In genomic region chr19:18541258-18541991, GRCh38 we compare ENCODE assay signal across 12 cellular contexts. TPM values are rescaled to one million over a fixed set of nuclear protein-coding genes. Genes with fewer than 3 reads are reported as not detected.
DNase-seq lines count a peak whose midpoint lies in the region; ATAC-seq lines count a peak whose summit lies in the region.
"Had no signal": no experiment of that assay in that cellular context is flagged by ENCODE, and none has a peak within 500 bp of the region (broad histone marks: within the 10 kb centered on the region; RNA-seq: fewer than 3 reads in every experiment).

No MANE protein-coding gene starts in this region.

- peak overlapping the region; percentile 23 for H3K4me3 Mint-ChIP-seq in activated CD8-positive, alpha-beta memory T cell treated with anti-CD3 and anti-CD28 coated beads, Interleukin-2, amount 10 ng/mL, durations not matched to agents 7 days and 5 days
- H3K4me3 Mint-ChIP-seq in T-helper 17 cell: peak overlapping the region; percentile 92
- no peak overlapping the region for H3K4me3 Mint-ChIP-seq in stimulated activated naive CD8-positive, alpha-beta T cell treated with anti-CD3 and anti-CD28 coated beads, Interleukin-15, Interleukin-2, amounts not matched to agents 100 ng/mL and 50 ng/mL, for 24 hours

- H3K27ac Mint-ChIP-seq in activated CD8-positive, alpha-beta memory T cell treated with anti-CD3 and anti-CD28 coated beads, Interleukin-2, amount 10 ng/mL, durations not matched to agents 7 days and 5 days: peak overlapping the region; percentile 34
- H3K27ac Mint-ChIP-seq in T-helper 17 cell: peak overlapping the region; percentile 88
- H3K27ac Mint-ChIP-seq in stimulated activated naive CD8-positive, alpha-beta T cell treated with anti-CD3 and anti-CD28 coated beads, Interleukin-15, Interleukin-2, amounts not matched to agents 100 ng/mL and 50 ng/mL, for 24 hours: peak overlapping the region; percentile 50

- no peak for ATAC-seq in activated CD8-positive, alpha-beta memory T cell treated with anti-CD3 and anti-CD28 coated beads, Interleukin-2, amount 10 ng/mL, durations not matched to agents 7 days and 5 days
- ATAC-seq in T-helper 17 cell: no peak
- ATAC-seq: pancreas had no signal

- no peaks in the 10 kb centered on the region for H3K27me3 Mint-ChIP-seq in activated CD8-positive, alpha-beta memory T cell treated with anti-CD3 and anti-CD28 coated beads, Interleukin-2, amount 10 ng/mL, durations not matched to agents 7 days and 5 days
- H3K27me3 Mint-ChIP-seq in T-helper 17 cell: no peaks in the 10 kb centered on the region
- H3K27me3 Mint-ChIP-seq in stimulated activated naive CD8-positive, alpha-beta T cell treated with anti-CD3 and anti-CD28 coated beads, Interleukin-15, Interleukin-2, amounts not matched to agents 100 ng/mL and 50 ng/mL, for 24 hours: no peaks in the 10 kb centered on the region

- DNase-seq in activated CD8-positive, alpha-beta memory T cell treated with anti-CD3 and anti-CD28 coated beads, Interleukin-2, amount 10 ng/mL, durations not matched to agents 7 days and 5 days: no peak
- DNase-seq in activated CD8-positive, alpha-beta memory T cell treated with anti-CD3 and anti-CD28 coated beads, Interleukin-2, amount 50 U/mL, for 48 hours: no peak
- DNase-seq in T-helper 17 cell: no peak
- peak; percentile 17 for DNase-seq in fibroblast of gingiva (ENCODE audit: low read depth)
- DNase-seq in COLO829 (ENCODE audit: low spot score): no peak
- DNase-seq in NCI-H748 (lab: John Stamatoyannopoulos, UW; ENCODE audit: unreplicated experiment): no peak
- no peak for DNase-seq in NCI-H1105 treated with DMSO at 0.1 percent for 48 hours (lab: John Stamatoyannopoulos, UW)
- DNase-seq: hippocampal formation, NCI-H2029, pancreas, SW 1271 had no signal

- H3K4me1 Mint-ChIP-seq in activated CD8-positive, alpha-beta memory T cell treated with anti-CD3 and anti-CD28 coated beads, Interleukin-2, amount 10 ng/mL, durations not matched to agents 7 days and 5 days: peaks cover 27% of the 10 kb centered on the region
- H3K4me1 Mint-ChIP-seq in T-helper 17 cell: peaks cover 16% of the 10 kb centered on the region
- H3K4me1 Mint-ChIP-seq in stimulated activated naive CD8-positive, alpha-beta T cell treated with anti-CD3 and anti-CD28 coated beads, Interleukin-15, Interleukin-2, amounts not matched to agents 100 ng/mL and 50 ng/mL, for 24 hours (ENCODE audit: low read depth): peaks cover 34% of the 10 kb centered on the region

- no peaks in the 10 kb centered on the region for H3K9me3 ChIP-seq in T-helper 17 cell (ENCODE audit: control insufficient read depth, low read length, poor library complexity, severe bottlenecking)
- H3K9me3 ChIP-seq: pancreas had no signal

- no peaks in the 10 kb centered on the region for H3K9me3 Mint-ChIP-seq in activated CD8-positive, alpha-beta memory T cell treated with anti-CD3 and anti-CD28 coated beads, Interleukin-2, amount 10 ng/mL, durations not matched to agents 7 days and 5 days (ENCODE audit: low read depth)
- no peaks in the 10 kb centered on the region for H3K9me3 Mint-ChIP-seq in stimulated activated naive CD8-positive, alpha-beta T cell treated with anti-CD3 and anti-CD28 coated beads, Interleukin-15, Interleukin-2, amounts not matched to agents 100 ng/mL and 50 ng/mL, for 24 hours

- H3K36me3 Mint-ChIP-seq in activated CD8-positive, alpha-beta memory T cell treated with anti-CD3 and anti-CD28 coated beads, Interleukin-2, amount 10 ng/mL, durations not matched to agents 7 days and 5 days: peaks cover 15% of the 10 kb centered on the region
- H3K36me3 Mint-ChIP-seq in T-helper 17 cell (ENCODE audit: low read depth): peaks cover 3% of the 10 kb centered on the region
- peaks cover 18% of the 10 kb centered on the region for H3K36me3 Mint-ChIP-seq in stimulated activated naive CD8-positive, alpha-beta T cell treated with anti-CD3 and anti-CD28 coated beads, Interleukin-15, Interleukin-2, amounts not matched to agents 100 ng/mL and 50 ng/mL, for 24 hours (ENCODE audit: low read depth)

- CTCF ChIA-PET in activated CD8-positive, alpha-beta memory T cell treated with anti-CD3 and anti-CD28 coated beads, Interleukin-2, amount 10 ng/mL, durations not matched to agents 7 days and 5 days (lab: Charles Lee): interaction anchor here (1.0 to 2.0 kb wide), 4 partner anchors 21 to 64 kb away, joined by 3 to 8 read pairs (median 4); no protein-coding TSS in a partner anchor

RNA-seq across cellular contexts. Expression of gene FKBP8, which starts 1.9 kb away (rescaled TPM):
- 100 to 1,000 TPM; 220 to 286 TPM for total RNA-seq in activated CD8-positive, alpha-beta memory T cell treated with anti-CD3 and anti-CD28 coated beads, Interleukin-2, amount 10 ng/mL, durations not matched to agents 7 days and 5 days
- 100 to 1,000 TPM; 149 to 186 TPM for total RNA-seq in T-helper 17 cell

RNA-seq across cellular contexts. Expression of gene KXD1, which starts 16.2 kb away (rescaled TPM):
- 100 to 1,000 TPM; 106 to 113 TPM for total RNA-seq in activated CD8-positive, alpha-beta memory T cell treated with anti-CD3 and anti-CD28 coated beads, Interleukin-2, amount 10 ng/mL, durations not matched to agents 7 days and 5 days
- total RNA-seq in T-helper 17 cell: 10 to 100 TPM; 69.6 to 78.5 TPM

RNA-seq across cellular contexts. Expression of gene ELL, which starts 19.6 kb away (rescaled TPM):
- 10 to 100 TPM; 22.9 to 33.7 TPM for total RNA-seq in activated CD8-positive, alpha-beta memory T cell treated with anti-CD3 and anti-CD28 coated beads, Interleukin-2, amount 10 ng/mL, durations not matched to agents 7 days and 5 days
- total RNA-seq in T-helper 17 cell: 10 to 100 TPM; 51.0 to 62.8 TPM

RNA-seq across cellular contexts. Expression of gene UBA52, which starts 30.2 kb away (rescaled TPM):
- total RNA-seq in activated CD8-positive, alpha-beta memory T cell treated with anti-CD3 and anti-CD28 coated beads, Interleukin-2, amount 10 ng/mL, durations not matched to agents 7 days and 5 days: 1,000 to 10,000 TPM; 1,256 to 1,325 TPM
- total RNA-seq in T-helper 17 cell: 1,000 to 10,000 TPM; 1,880 to 1,939 TPM

RNA-seq across cellular contexts. Expression of gene REX1BD, which starts 47.2 kb away (rescaled TPM):
- total RNA-seq in activated CD8-positive, alpha-beta memory T cell treated with anti-CD3 and anti-CD28 coated beads, Interleukin-2, amount 10 ng/mL, durations not matched to agents 7 days and 5 days: 100 to 1,000 TPM in 1 of 2 experiments, 10 to 100 TPM in 1; 88.9 to 102 TPM
- total RNA-seq in T-helper 17 cell: 10 to 100 TPM; 89.1 to 97.1 TPM

Comparison
In these comparisons a context has a peak if more than half of its experiments do, and no peak if none do; other contexts are left out.
1. H3K27ac Mint-ChIP-seq: peak in every context shown above with its lines; median percentile 88 in T-helper 17 cell; 50 in stimulated activated naive CD8-positive, alpha-beta T cell treated with anti-CD3 and anti-CD28 coated beads, Interleukin-15, Interleukin-2, amounts not matched to agents 100 ng/mL and 50 ng/mL, for 24 hours; 34 in activated CD8-positive, alpha-beta memory T cell treated with anti-CD3 and anti-CD28 coated beads, Interleukin-2, amount 10 ng/mL, durations not matched to agents 7 days and 5 days.